In genomic region chr3:52036829-52037228, GRCh38 we compare ENCODE assay signal across 20 cellular contexts. TPM values are rescaled to one million over a fixed set of nuclear protein-coding genes. Genes with fewer than 3 reads are reported as not detected.
DNase-seq lines count a peak whose midpoint lies in the region; ATAC-seq and TF ChIP-seq lines count a peak whose summit lies in the region.
"Had no signal": no experiment of that assay in that cellular context is flagged by ENCODE, and none has a peak within 500 bp of the region (broad histone marks: within the 10 kb centered on the region; RNA-seq: fewer than 3 reads in every experiment).

No MANE protein-coding gene starts in this region.

- H3F3A ChIP-seq in GM23338 (replicated peaks; ENCODE audit: low read depth) = no peaks in the 10 kb centered on the region

- H2AFZ ChIP-seq in GM23338 = no peak overlapping the region; the same call in 1 of the 2 replicates

- H3K9me2 ChIP-seq in GM23338 (ENCODE audit: insufficient read depth) = no peaks in the 10 kb centered on the region

- no peak overlapping the region for H3K27ac Mint-ChIP-seq in GM23338
- H3K27ac Mint-ChIP-seq in glutamatergic neuron (ENCODE audit: unreplicated experiment) = no peak overlapping the region
- H3K27ac Mint-ChIP-seq: T-helper 2 cell treated with Interferon-gamma antibody and Interleukin-4, amounts not matched to agents 5 μg/mL and 100 μg/mL, for 36 hours had no signal

- TF ChIP-seq CTCF in GM23338 (conservative IDR thresholded peaks at IDR 0.05; ENCODE audit: low read depth in 2 of 2) (peak; percentile 30 to 67; a peak in 3 of 4 replicates), WERI-Rb-1 (IDR thresholded peaks at IDR 0.05; ENCODE audit: low read depth, low read length) (peak; percentile 39; the same call in 1 of the 2 replicates), glutamatergic neuron (IDR thresholded peaks at IDR 0.05; ENCODE audit: partially characterized antibody, unreplicated experiment) (no peak)

- ATAC-seq in GM23338 (peak; percentile 86), HG03025 (IDR thresholded peaks at IDR 0.05; ENCODE audit: low FRiP score, unreplicated experiment) (no peak)
- ATAC-seq: right cardiac atrium had no signal

- H3K9me3 Mint-ChIP-seq in GM23338 (no peaks in the 10 kb centered on the region), glutamatergic neuron (ENCODE audit: unreplicated experiment) (no peaks in the 10 kb centered on the region)
- H3K9me3 Mint-ChIP-seq: neural crest cell; T-helper 2 cell treated with Interferon-gamma antibody and Interleukin-4, amounts not matched to agents 5 μg/mL and 100 μg/mL, for 36 hours had no signal

- H4K20me1 ChIP-seq in BLaER1 treated with 17β-estradiol and CSF1 and Interleukin-3, amounts not matched to agents 10 nM and 100 nM = no peaks in the 10 kb centered on the region
- H4K20me1 ChIP-seq in GM23338 (replicated peaks; ENCODE audit: insufficient read depth) = no peaks in the 10 kb centered on the region

- peak; percentile 74 for DNase-seq in GM23338 (ENCODE audit: low spot score)
- DNase-seq in WERI-Rb-1 = peak; percentile 55
- DNase-seq in glutamatergic neuron = no peak
- no peak for DNase-seq in central memory CD4-positive, alpha-beta T cell
- DNase-seq in NCI-H2029 (lab: John Stamatoyannopoulos, UW) = no peak
- DNase-seq in hepatic stellate cell (ENCODE audit: low spot score) = no peak
- DNase-seq: activated T-cell treated with anti-CD3 and anti-CD28 coated beads, Interleukin-2, amount 50 U/mL, for 1 hour; BE2C; islet precursor cell; mesenchymal stem cell; MG63; NCI-H187; NCI-H748 treated with DMSO at 0.1 percent for 48 hours; Right ventricle myocardium superior; testis had no signal

- H3K4me1 Mint-ChIP-seq in GM23338 (peaks cover 6% of the 10 kb centered on the region), glutamatergic neuron (ENCODE audit: low read depth, unreplicated experiment) (peaks cover 23% of the 10 kb centered on the region)

- H3K9ac ChIP-seq in BLaER1 treated with 17β-estradiol and CSF1 and Interleukin-3, amounts not matched to agents 10 nM and 100 nM = no peak overlapping the region; a peak in 1 of 22 replicates

- peaks cover 0 to 4% (median 0%) of the 10 kb centered on the region in 11 experiments; a peak in 3 of 22 replicates for H3K9me3 ChIP-seq in BLaER1 treated with 17β-estradiol and CSF1 and Interleukin-3, amounts not matched to agents 10 nM and 100 nM (replicated peaks in 1 of 11)
- H3K9me3 ChIP-seq in WERI-Rb-1 (ENCODE audit: severe bottlenecking) = no peaks in the 10 kb centered on the region
- H3K9me3 ChIP-seq: BE2C, MG63, testis had no signal

- no peaks in the 10 kb centered on the region for H3K36me3 Mint-ChIP-seq in GM23338 (ENCODE audit: low read depth)
- no peaks in the 10 kb centered on the region for H3K36me3 Mint-ChIP-seq in glutamatergic neuron (ENCODE audit: unreplicated experiment)

- H3K4me3 Mint-ChIP-seq in GM23338 = no peak overlapping the region
- H3K4me3 Mint-ChIP-seq in glutamatergic neuron (ENCODE audit: unreplicated experiment) = peak overlapping the region; percentile 49
- H3K4me3 Mint-ChIP-seq: neural crest cell; T-helper 2 cell treated with Interferon-gamma antibody and Interleukin-4, amounts not matched to agents 5 μg/mL and 100 μg/mL, for 36 hours had no signal

- H3K4me1 ChIP-seq in BLaER1 treated with 17β-estradiol and CSF1 and Interleukin-3, amounts not matched to agents 10 nM and 100 nM = peaks cover 0 to 49% (median 34%) of the 10 kb centered on the region in 10 experiments; a peak in 15 of 20 replicates
- H3K4me1 ChIP-seq in GM23338 (ENCODE audit: insufficient read depth) = no peaks in the 10 kb centered on the region

- peak overlapping the region in 8 of 11 experiments; percentile 19 to 66 (median 58); a peak in 12 of 22 replicates for H3K4me2 ChIP-seq in BLaER1 treated with 17β-estradiol and CSF1 and Interleukin-3, amounts not matched to agents 10 nM and 100 nM
- no peak overlapping the region for H3K4me2 ChIP-seq in GM23338

- no peaks in the 10 kb centered on the region for H3K36me3 ChIP-seq in BLaER1 treated with 17β-estradiol and CSF1 and Interleukin-3, amounts not matched to agents 10 nM and 100 nM
- no peaks in the 10 kb centered on the region for H3K36me3 ChIP-seq in GM23338 (ENCODE audit: insufficient read depth)
- H3K36me3 ChIP-seq in WERI-Rb-1 = no peaks in the 10 kb centered on the region
- H3K36me3 ChIP-seq: BE2C, MG63 had no signal

- no peaks in the 10 kb centered on the region for H3K79me2 ChIP-seq in GM23338 (replicated peaks; ENCODE audit: insufficient read depth)

- H3K27me3 Mint-ChIP-seq in GM23338 (ENCODE audit: insufficient read depth, low read depth, poor library complexity) = peaks cover 6% of the 10 kb centered on the region
- peaks cover 11% of the 10 kb centered on the region for H3K27me3 Mint-ChIP-seq in glutamatergic neuron (ENCODE audit: unreplicated experiment)

- H3K27ac ChIP-seq in BLaER1 treated with 17β-estradiol and CSF1 and Interleukin-3, amounts not matched to agents 10 nM and 100 nM = no peak overlapping the region
- H3K27ac ChIP-seq in GM23338 (ENCODE audit: low read depth) (no peak overlapping the region), WERI-Rb-1 (peak overlapping the region; percentile 26; the same call in 1 of the 2 replicates)
- H3K27ac ChIP-seq: testis had no signal

- H3K4me3 ChIP-seq in BLaER1 treated with 17β-estradiol and CSF1 and Interleukin-3, amounts not matched to agents 10 nM and 100 nM = no peak overlapping the region
- no peak overlapping the region for H3K4me3 ChIP-seq in GM23338
- no peak overlapping the region for H3K4me3 ChIP-seq in WERI-Rb-1 (ENCODE audit: low read depth, low read length)
- H3K4me3 ChIP-seq: MG63, testis had no signal

- no peaks in the 10 kb centered on the region for H3K27me3 ChIP-seq in BLaER1 treated with 17β-estradiol and CSF1 and Interleukin-3, amounts not matched to agents 10 nM and 100 nM
- H3K27me3 ChIP-seq in GM23338 (ENCODE audit: insufficient read depth) (no peaks in the 10 kb centered on the region), WERI-Rb-1 (ENCODE audit: insufficient read depth, low read depth, severe bottlenecking) (no peaks in the 10 kb centered on the region)
- H3K27me3 ChIP-seq: BE2C, MG63, testis had no signal

TF ChIP-seq in GM23338, 12 proteins besides CTCF, POLR2A, EP300 and RAD21 (continues in another document):
- TF ChIP-seq NANOG (IDR thresholded peaks at IDR 0.05; ENCODE audit: borderline replicate concordance) (no peak), STAT1 (IDR thresholded peaks at IDR 0.05; ENCODE audit: unreplicated experiment) (no peak), ETS1 (IDR thresholded peaks at IDR 0.05) (no peak), EZH2phosphoT487 (IDR thresholded peaks at IDR 0.05; ENCODE audit: unreplicated experiment) (no peak), JUNB (IDR thresholded peaks at IDR 0.05; ENCODE audit: unreplicated experiment) (no peak), ZNF331 (CRISPR knock-in tag; IDR thresholded peaks at IDR 0.05; ENCODE audit: low read depth) (no peak), REST (IDR thresholded peaks at IDR 0.05; ENCODE audit: unreplicated experiment) (no peak), CREB1 (CRISPR knock-in tag; IDR thresholded peaks at IDR 0.05; ENCODE audit: low read depth) (no peak), POLR2AphosphoS5 (IDR thresholded peaks at IDR 0.05; ENCODE audit: low read depth) (no peak), EZH2 (IDR thresholded peaks at IDR 0.05; ENCODE audit: low read depth, unreplicated experiment) (no peak)

RNA-seq across cellular contexts. Expression of gene DUSP7, which starts 19.5 kb away (rescaled TPM):
- 14.7 and 15.8 TPM in 2 replicates for total RNA-seq in GM23338 (2014; rRNA removed; shearing (Covaris generic))
- polyA plus RNA-seq in GM23338 (2016; fragmentation: Nextera tagmentation; extraction: Ambion mirVana) = 5.6 and 5.9 TPM in 2 replicates
- 9.5 TPM for total RNA-seq in glutamatergic neuron (ENCODE audit: unreplicated experiment)

RNA-seq across cellular contexts. Expression of gene RPL29, which starts 41.1 kb away (rescaled TPM):
- 1,341 and 1,471 TPM in 2 replicates for total RNA-seq in GM23338 (2014; rRNA removed; shearing (Covaris generic))
- 1,864 and 1,983 TPM in 2 replicates for polyA plus RNA-seq in GM23338 (2016; fragmentation: Nextera tagmentation; extraction: Ambion mirVana)
- 588 TPM for total RNA-seq in glutamatergic neuron (ENCODE audit: unreplicated experiment)

RNA-seq across cellular contexts. Expression of gene ACY1, which starts 53.5 kb away (rescaled TPM):
- 62.8 and 91.3 TPM in 2 replicates for total RNA-seq in GM23338 (2014; rRNA removed; shearing (Covaris generic))
- polyA plus RNA-seq in GM23338 (2016; fragmentation: Nextera tagmentation; extraction: Ambion mirVana) = 35.8 and 38.4 TPM in 2 replicates
- total RNA-seq in glutamatergic neuron (ENCODE audit: unreplicated experiment) = 13.2 TPM

Comparison
In these comparisons a context has a peak if more than half of its experiments do, and no peak if none do; other contexts are left out.
1. DNase-seq: peak in GM23338 (single experiment) and WERI-Rb-1 (single experiment); none in glutamatergic neuron (single experiment), central memory CD4-positive, alpha-beta T cell (single experiment), NCI-H2029 (single experiment) and hepatic stellate cell (single experiment).